27 cellular contexts compared by ENCODE assay signal in genomic region chr19:51091895-51092873, GRCh38. TPM values are rescaled to one million over a fixed set of nuclear protein-coding genes. Genes with fewer than 3 reads are reported as not detected.
DNase-seq lines count a peak whose midpoint lies in the region; ATAC-seq and TF ChIP-seq lines count a peak whose summit lies in the region.
"Had no signal": no experiment of that assay in that cellular context is flagged by ENCODE, and none has a peak within 500 bp of the region (broad histone marks: within the 10 kb centered on the region; RNA-seq: fewer than 3 reads in every experiment).

No MANE protein-coding gene starts in this region.

- CTCF ChIA-PET in mammary epithelial cell (lab: Charles Lee; ENCODE audit: low non-redundant PET) = no interaction called here
- CTCF ChIA-PET in MCF 10A (lab: Yijun Ruan, JAX) = interaction anchor here (0.6 to 0.9 kb wide), 2 partner anchors 70 to 71 kb away, joined by 3 read pairs; no protein-coding TSS in a partner anchor

- H3K18ac ChIP-seq in mesendoderm (ENCODE audit: low read length) = no peak overlapping the region

- H3K4me1 ChIP-seq in mammary epithelial cell (ENCODE audit: insufficient read depth, low read length) (peaks cover 17% of the 10 kb centered on the region), vagina (peaks cover 8% of the 10 kb centered on the region), mesendoderm (ENCODE audit: control insufficient read depth, low read depth, low read length) (no peaks in the 10 kb centered on the region)
- H3K4me1 ChIP-seq: pancreas had no signal

- H2AK5ac ChIP-seq in mesendoderm (ENCODE audit: low read length) = no peak overlapping the region

- H3K4me2 ChIP-seq in mammary epithelial cell (ENCODE audit: insufficient read depth, low read depth, low read length) (peak overlapping the region; percentile 20), mesendoderm (ENCODE audit: low read length) (no peak overlapping the region)

- H3K4ac ChIP-seq in mesendoderm (ENCODE audit: low read depth, low read length) = no peak overlapping the region

- no peaks in the 10 kb centered on the region for H3K79me1 ChIP-seq in mesendoderm (ENCODE audit: low read length)

- H3K79me2 ChIP-seq in mammary epithelial cell (ENCODE audit: insufficient read depth, low read length) = no peaks in the 10 kb centered on the region
- H3K79me2 ChIP-seq in mesendoderm (ENCODE audit: control insufficient read depth, insufficient read depth, low read length) = no peaks in the 10 kb centered on the region

- POLR2A ChIA-PET in MCF 10A (lab: Yijun Ruan, JAX) = interaction anchor here (0.6 kb wide), 1 partner anchor 95 kb away, joined by 4 read pairs; no protein-coding TSS in a partner anchor

- no peak overlapping the region for H2BK15ac ChIP-seq in mesendoderm (replicated peaks; ENCODE audit: low read depth)

- no peak for ATAC-seq in GM18868 (IDR thresholded peaks at IDR 0.05; ENCODE audit: unreplicated experiment)
- ATAC-seq: heart left ventricle, left lobe of liver, natural killer cell, sciatic nerve had no signal

- no peaks in the 10 kb centered on the region for H3K27me3 Mint-ChIP-seq in MCF 10A (ENCODE audit: insufficient read depth, unreplicated experiment)

- no peaks in the 10 kb centered on the region for H4K20me1 ChIP-seq in mammary epithelial cell (ENCODE audit: insufficient read depth, low read length)

- H3K23ac ChIP-seq in mesendoderm (ENCODE audit: low read length) = no peak overlapping the region

- dilution Hi-C loops in mammary epithelial cell (cut with HindIII; ENCODE audit: low sequenced_read_pairs) = no loop called here

- no peak overlapping the region for H2BK120ac ChIP-seq in mesendoderm (ENCODE audit: low read depth, low read length)

- no peaks in the 10 kb centered on the region for H3K9me3 Mint-ChIP-seq in MCF 10A (ENCODE audit: unreplicated experiment)
- H3K9me3 Mint-ChIP-seq: mesothelial cell of epicardium, natural killer cell had no signal

- BruUV-seq in mammary epithelial cell (replicated peaks; lab: Mats Ljungman, UMichigan) = no TSS peak
- BruUV-seq in MCF 10A (replicated peaks; lab: Mats Ljungman, UMichigan) = no TSS peak

- H3K9ac ChIP-seq in mammary epithelial cell (ENCODE audit: insufficient read depth, low read length) (no peak overlapping the region), mesendoderm (ENCODE audit: low read length) (no peak overlapping the region)

- H4K8ac ChIP-seq in mesendoderm (ENCODE audit: low read depth, low read length) = no peak overlapping the region

- H3K27ac ChIP-seq in mammary epithelial cell (ENCODE audit: insufficient read depth, low read depth, low read length) (no peak overlapping the region), epithelial cell of prostate (peak overlapping the region; percentile 81), vagina (peak overlapping the region; percentile 27), mesendoderm (ENCODE audit: low read depth, low read length) (no peak overlapping the region)
- H3K27ac ChIP-seq: cardiac muscle cell, heart left ventricle, pancreas had no signal

- no peaks in the 10 kb centered on the region for H3K9me3 ChIP-seq in mammary epithelial cell (replicated peaks; ENCODE audit: insufficient read depth, low read length)
- H3K9me3 ChIP-seq in vagina = no peaks in the 10 kb centered on the region
- H3K9me3 ChIP-seq: heart left ventricle, pancreas had no signal

- H3K56ac ChIP-seq in mesendoderm (ENCODE audit: low read length) = no peak overlapping the region

- in situ Hi-C loops in mammary epithelial cell (cut with MboI; ENCODE audit: low sequenced_read_pairs in 2 of 2) = loop anchor here (10.0 kb wide), 1 partner anchor 167 kb away; no protein-coding TSS in a partner anchor

- no peak overlapping the region for H3K27ac Mint-ChIP-seq in MCF 10A (ENCODE audit: low read depth, unreplicated experiment)
- H3K27ac Mint-ChIP-seq: natural killer cell had no signal

- H2AFZ ChIP-seq in mammary epithelial cell (ENCODE audit: low read depth, low read length) = no peak overlapping the region

- TF ChIP-seq CTCF in mammary epithelial cell (conservative IDR thresholded peaks at IDR 0.05 in 1 of 2, IDR thresholded peaks at IDR 0.05 in 1 of 2; ENCODE audit: extremely low read depth in 1 of 2, insufficient read depth in 1 of 2, low read depth in 1 of 2, low read length in 2 of 2) (no peak), MCF 10A (IDR thresholded peaks at IDR 0.05; ENCODE audit: unreplicated experiment) (no peak), vagina (IDR thresholded peaks at IDR 0.05) (no peak)

- peaks cover 11% of the 10 kb centered on the region for H3K36me3 Mint-ChIP-seq in MCF 10A (ENCODE audit: insufficient read depth, unreplicated experiment)
- H3K36me3 Mint-ChIP-seq: mesothelial cell of epicardium, natural killer cell had no signal

- H3K27me3 ChIP-seq in mammary epithelial cell (ENCODE audit: insufficient read depth, low read length) = no peaks in the 10 kb centered on the region
- no peaks in the 10 kb centered on the region for H3K27me3 ChIP-seq in vagina
- no peaks in the 10 kb centered on the region for H3K27me3 ChIP-seq in mesendoderm (ENCODE audit: insufficient read depth, low read length, poor library complexity)
- H3K27me3 ChIP-seq: cardiac muscle cell, heart left ventricle, pancreas had no signal

- no peak overlapping the region for H3K4me3 ChIP-seq in mammary epithelial cell (replicated peaks in 1 of 3; ENCODE audit: insufficient read depth in 1 of 3, low read depth in 2 of 3, low read length in 3 of 3)
- H3K4me3 ChIP-seq in vagina = no peak overlapping the region
- H3K4me3 ChIP-seq in mesendoderm (ENCODE audit: low read length) = no peak overlapping the region
- H3K4me3 ChIP-seq: cardiac muscle cell, heart left ventricle, pancreas had no signal

- no peak overlapping the region for H2BK5ac ChIP-seq in mesendoderm (ENCODE audit: low read length)

- no peak for TF ChIP-seq POLR2A in vagina (IDR thresholded peaks at IDR 0.05)

- intact Hi-C loops in mammary epithelial cell (cut with micrococcal nuclease) (no loop called here), MCF 10A (cut with micrococcal nuclease) (loop anchor here (10.0 kb wide), 1 partner anchor 287 kb away; no protein-coding TSS in a partner anchor), vagina (cut with DNase I) (loop anchor here (10.0 kb wide), 1 partner anchor 243 kb away; no protein-coding TSS in a partner anchor)

- H4K5ac ChIP-seq in mesendoderm (ENCODE audit: low read length) = no peak overlapping the region

- H3K4me1 Mint-ChIP-seq in MCF 10A (ENCODE audit: insufficient read depth, unreplicated experiment) = peaks cover 17% of the 10 kb centered on the region

- WGBS in mammary epithelial cell (ENCODE audit: low coverage, missing lambda C conversion rate) = 16% methylated on average over 14 of the region's 16 CpGs
- no CpG with 5 or more reads among the region's 16 CpGs for WGBS in mesendoderm (ENCODE audit: extremely low coverage, insufficient coverage, low lambda C conversion rate)

- DNase-seq in mammary epithelial cell (peak; percentile 53), MCF 10A (ENCODE audit: unreplicated experiment) (no peak), NCI-H2029 (lab: John Stamatoyannopoulos, UW) (peak; percentile 65), epithelial cell of prostate (ENCODE audit: low read depth, low spot score) (no peak), vagina (ENCODE audit: extremely low spot score in 2 of 2) (no peak), DMS153 treated with DMSO at 0.1 percent for 48 hours (lab: John Stamatoyannopoulos, UW; ENCODE audit: unreplicated experiment) (no peak), mesendoderm (no peak)
- DNase-seq: activated CD4-positive, CD25-positive, alpha-beta regulatory T cell; activated naive CD4-positive, alpha-beta T cell; activated T-cell treated with anti-CD3 and anti-CD28 coated beads, Interleukin-2, amount 50 U/mL, for 1 hour; dermis blood vessel endothelial cell; heart left ventricle; Kasumi-1; natural killer cell; NCI-H1048; NCI-H774; OCI-M1; pancreas; Right ventricle myocardium superior; stimulated activated CD4-positive, alpha-beta T cell treated with anti-CD3 and anti-CD28 coated beads, Interleukin-15, amount 100 ng/mL, for 24 hours had no signal

- H3K36me3 ChIP-seq in mammary epithelial cell (ENCODE audit: insufficient read depth, low read length) = no peaks in the 10 kb centered on the region
- H3K36me3 ChIP-seq in vagina = no peaks in the 10 kb centered on the region
- no peaks in the 10 kb centered on the region for H3K36me3 ChIP-seq in mesendoderm (ENCODE audit: control insufficient read depth, insufficient read depth, low read length)
- H3K36me3 ChIP-seq: cardiac muscle cell, heart left ventricle, pancreas had no signal

- H3K4me3 Mint-ChIP-seq in MCF 10A (ENCODE audit: unreplicated experiment) = no peak overlapping the region
- H3K4me3 Mint-ChIP-seq: mesothelial cell of epicardium, natural killer cell had no signal

RNA-seq across cellular contexts. Expression of gene KLK14, which starts 9.5 kb away (rescaled TPM):
- total RNA-seq in mammary epithelial cell (under 1 TPM; 0.50 to 0.80 TPM), MCF 10A (2022) (0.30 TPM in 1 of 2 replicates, not detected in the other), vagina (not detected)
- polyA plus RNA-seq in mammary epithelial cell = 0.65 TPM
- polyA minus RNA-seq in mammary epithelial cell = not detected
- polyA plus RNA-seq in mesendoderm (2013, experiment 1 of 2) = 0.21 TPM
- polyA plus RNA-seq in mesendoderm (2013, experiment 2 of 2) = 0.15 TPM
- total RNA-seq: dermis blood vessel endothelial cell, left lobe of liver, subcutaneous adipose tissue, ureter had no signal
- polyA plus RNA-seq: cardiac muscle cell had no signal

RNA-seq across cellular contexts. Expression of gene CTU1, which starts 16.0 kb away (rescaled TPM):
- total RNA-seq in mammary epithelial cell = 10 to 100 TPM in 1 of 2 donors, 1 to 10 TPM in 1; 5.5 to 10.2 TPM
- 4.3 TPM for polyA plus RNA-seq in mammary epithelial cell
- polyA minus RNA-seq in mammary epithelial cell = 2.4 TPM
- 9.9 and 12.7 TPM in 2 replicates for total RNA-seq in MCF 10A (2022)
- 8.8 TPM for total RNA-seq in vagina
- polyA plus RNA-seq in mesendoderm (2013, experiment 1 of 2) = 3.1 TPM
- 3.3 TPM for polyA plus RNA-seq in mesendoderm (2013, experiment 2 of 2)

RNA-seq across cellular contexts. Expression of gene KLK13, which starts 27.3 kb away (rescaled TPM):
- total RNA-seq in mammary epithelial cell (under 1 TPM; 0.28 to 0.83 TPM), MCF 10A (2022) (not detected in 2 replicates), vagina (31.2 TPM)
- 0.62 TPM for polyA plus RNA-seq in mammary epithelial cell
- not detected for polyA minus RNA-seq in mammary epithelial cell
- polyA plus RNA-seq in mesendoderm (2013, experiment 1 of 2) = 2.6 TPM
- polyA plus RNA-seq in mesendoderm (2013, experiment 2 of 2) = 2.6 TPM
- total RNA-seq: dermis blood vessel endothelial cell, left lobe of liver, natural killer cell, Right ventricle myocardium superior, subcutaneous adipose tissue, ureter had no signal
- polyA plus RNA-seq: cardiac muscle cell had no signal

RNA-seq across cellular contexts. Expression of gene SIGLEC9, which starts 32.5 kb away (rescaled TPM):
- total RNA-seq in mammary epithelial cell (not detected), MCF 10A (2022) (not detected in 2 replicates), vagina (5.9 TPM)
- not detected for polyA plus RNA-seq in mammary epithelial cell
- polyA minus RNA-seq in mammary epithelial cell = not detected
- not detected for polyA plus RNA-seq in mesendoderm (2013, experiment 1 of 2)
- not detected for polyA plus RNA-seq in mesendoderm (2013, experiment 2 of 2)
- total RNA-seq: cardiac muscle cell, dermis blood vessel endothelial cell, mesothelial cell of epicardium had no signal
- polyA plus RNA-seq: cardiac muscle cell had no signal

RNA-seq across cellular contexts. Expression of gene SIGLEC7, which starts 49.9 kb away (rescaled TPM):
- total RNA-seq in mammary epithelial cell (not detected), MCF 10A (2022) (not detected in 2 replicates), vagina (1.5 TPM)
- not detected for polyA plus RNA-seq in mammary epithelial cell
- polyA minus RNA-seq in mammary epithelial cell = not detected
- not detected for polyA plus RNA-seq in mesendoderm (2013, experiment 1 of 2)
- not detected for polyA plus RNA-seq in mesendoderm (2013, experiment 2 of 2)
- total RNA-seq: cardiac muscle cell, dermis blood vessel endothelial cell, mesothelial cell of epicardium had no signal
- polyA plus RNA-seq: cardiac muscle cell had no signal

Comparison
In these comparisons a context has a peak if more than half of its experiments do, and no peak if none do; other contexts are left out.
1. DNase-seq: peak in mammary epithelial cell (single experiment) and NCI-H2029 (single experiment); none in MCF 10A (single experiment), epithelial cell of prostate (single experiment), vagina (0 of 2), DMS153 treated with DMSO at 0.1 percent for 48 hours (single experiment) and mesendoderm (single experiment).
2. H3K27ac ChIP-seq: peak in epithelial cell of prostate (single experiment) and vagina (single experiment); none in mammary epithelial cell (single experiment) and mesendoderm (single experiment).
3. RNA of gene KLK13, which starts 27.3 kb away (total RNA-seq): 31.2 TPM in vagina (single experiment); 0.28 to 0.83 TPM in mammary epithelial cell and not detected in MCF 10A; every median in the first group is over 10 times any median in the second.